18 cellular contexts compared by ENCODE assay signal in the genomic region with DNA sequence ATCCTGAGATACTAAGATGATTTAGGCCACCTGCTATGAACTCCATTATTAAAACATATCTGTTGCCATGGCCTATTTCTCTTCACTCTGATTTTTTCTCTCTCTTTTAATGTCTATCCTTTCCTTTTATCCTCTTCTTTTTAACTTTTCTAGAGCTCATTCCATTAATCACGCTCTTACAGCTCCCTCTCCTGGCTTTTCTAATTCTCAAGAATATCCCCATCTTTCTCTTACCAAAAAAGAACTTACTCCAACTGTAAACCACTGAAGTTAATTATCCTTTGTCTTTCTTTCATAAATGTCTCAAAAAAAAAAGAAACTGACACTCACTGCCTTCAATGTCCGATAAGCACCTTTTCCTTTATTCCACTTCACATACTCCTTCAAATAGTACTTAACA. TPM values are rescaled to one million over a fixed set of nuclear protein-coding genes. Genes with fewer than 3 reads are reported as not detected.
DNase-seq lines count a peak whose midpoint lies in the region; ATAC-seq, FAIRE-seq and TF ChIP-seq lines count a peak whose summit lies in the region.
"Had no signal": no experiment of that assay in that cellular context is flagged by ENCODE, and none has a peak within 500 bp of the region (broad histone marks: within the 10 kb centered on the region; RNA-seq: fewer than 3 reads in every experiment).

No MANE protein-coding gene starts in this region.

- H3K9me3 Mint-ChIP-seq in progenitor cell of endocrine pancreas (ENCODE audit: low read depth): no peaks in the 10 kb centered on the region
- H3K9me3 Mint-ChIP-seq: activated naive CD8-positive, alpha-beta T cell treated with anti-CD3 and anti-CD28 coated beads, Interleukin-2, amount 10 ng/mL, durations not matched to agents 7 days and 5 days; central memory CD8-positive, alpha-beta T cell; naive thymus-derived CD4-positive, alpha-beta T cell; stimulated activated memory B cell treated with anti-CD40 and anti-IgM and Interleukin-4, amounts not matched to agents 10 μg/mL and 1 μg/mL and 100 μg/mL, for 72 hours had no signal

- H3K36me3 Mint-ChIP-seq in progenitor cell of endocrine pancreas (ENCODE audit: insufficient read depth): no peaks in the 10 kb centered on the region

- peaks cover 6% of the 10 kb centered on the region for H3K4me1 Mint-ChIP-seq in progenitor cell of endocrine pancreas (ENCODE audit: low read depth)

- H3K27ac ChIP-seq in heart right ventricle: peak overlapping the region in 1 of 10 donors; percentile 2
- H3K27ac ChIP-seq: upper lobe of right lung had no signal

- H3K36me3 ChIP-seq in heart right ventricle: peaks cover 0 to 5% (median 0%) of the 10 kb centered on the region in 9 donors
- no peaks in the 10 kb centered on the region for H3K36me3 ChIP-seq in kidney epithelial cell (ENCODE audit: control insufficient read depth, insufficient read depth, low read length)
- H3K36me3 ChIP-seq: upper lobe of right lung had no signal

- H3K27ac Mint-ChIP-seq in progenitor cell of endocrine pancreas: no peak overlapping the region
- H3K27ac Mint-ChIP-seq: activated naive CD8-positive, alpha-beta T cell treated with anti-CD3 and anti-CD28 coated beads, Interleukin-2, amount 10 ng/mL, durations not matched to agents 7 days and 5 days; naive thymus-derived CD4-positive, alpha-beta T cell; stimulated activated memory B cell treated with anti-CD40 and anti-IgM and Interleukin-4, amounts not matched to agents 10 μg/mL and 1 μg/mL and 100 μg/mL, for 72 hours had no signal

- intact Hi-C loops in heart right ventricle (cut with DNase I) (loop anchor here in 5 of 10 donors (5.0 to 10.0 kb wide), 2 partner anchors 47 to 50 kb away; no protein-coding TSS in a partner anchor), cardiac septum (cut with DNase I) (no loop called here)

- 66 to 77% methylated on average over 2 of the region's 2 CpGs for WGBS in heart right ventricle, 2 donors

- DNase-seq in heart right ventricle (no peak), cardiac septum (ENCODE audit: low spot score) (no peak), kidney epithelial cell (ENCODE audit: low read depth) (no peak), GM12891 (ENCODE audit: insufficient read length, low spot score) (no peak), GOT3 (lab: John Stamatoyannopoulos, UW) (no peak), T-helper 9 cell (no peak), progenitor cell of endocrine pancreas (ENCODE audit: low spot score, unreplicated experiment) (no peak)
- DNase-seq: activated naive CD8-positive, alpha-beta T cell treated with anti-CD3 and anti-CD28 coated beads, Interleukin-2, amount 10 ng/mL, durations not matched to agents 7 days and 5 days; activated T-cell treated with anti-CD3 and anti-CD28 coated beads, Interleukin-2, amount 50 U/mL, for 48 hours; DMS 273 treated with DMSO at 0.1 percent for 48 hours; hippocampal formation; left colon; naive thymus-derived CD4-positive, alpha-beta T cell; NCI-H2029; upper lobe of right lung had no signal

- H3K27me3 ChIP-seq in heart right ventricle (no peaks in the 10 kb centered on the region), kidney epithelial cell (ENCODE audit: control insufficient read depth, insufficient read depth, low read length) (no peaks in the 10 kb centered on the region)
- H3K27me3 ChIP-seq: upper lobe of right lung had no signal

- H3K9me3 ChIP-seq in heart right ventricle: no peaks in the 10 kb centered on the region
- H3K9me3 ChIP-seq: upper lobe of right lung had no signal

- H3K4me1 ChIP-seq in heart right ventricle: peaks cover 4 to 99% (median 85%) of the 10 kb centered on the region in 9 donors

- TF ChIP-seq CTCF in heart right ventricle (IDR thresholded peaks at IDR 0.05): peak in 5 of 9 donors; percentile 27 to 49 (median 33)
- peak; percentile 3 for TF ChIP-seq CTCF in kidney epithelial cell (IDR thresholded peaks at IDR 0.05; ENCODE audit: insufficient read depth, low read length, poor library complexity, severe bottlenecking)
- no peak for TF ChIP-seq CTCF in progenitor cell of endocrine pancreas (IDR thresholded peaks at IDR 0.05; ENCODE audit: unreplicated experiment)

- no peak overlapping the region for H3K4me3 Mint-ChIP-seq in progenitor cell of endocrine pancreas (ENCODE audit: low read depth)
- H3K4me3 Mint-ChIP-seq: activated naive CD8-positive, alpha-beta T cell treated with anti-CD3 and anti-CD28 coated beads, Interleukin-2, amount 10 ng/mL, durations not matched to agents 7 days and 5 days; central memory CD8-positive, alpha-beta T cell; naive thymus-derived CD4-positive, alpha-beta T cell; stimulated activated memory B cell treated with anti-CD40 and anti-IgM and Interleukin-4, amounts not matched to agents 10 μg/mL and 1 μg/mL and 100 μg/mL, for 72 hours had no signal

- TF ChIP-seq POLR2A in GM12891 (IDR thresholded peaks at IDR 0.05; ENCODE audit: low read depth, low read length): no peak

- no peaks in the 10 kb centered on the region for H3K27me3 Mint-ChIP-seq in progenitor cell of endocrine pancreas
- H3K27me3 Mint-ChIP-seq: activated naive CD8-positive, alpha-beta T cell treated with anti-CD3 and anti-CD28 coated beads, Interleukin-2, amount 10 ng/mL, durations not matched to agents 7 days and 5 days; central memory CD8-positive, alpha-beta T cell; naive thymus-derived CD4-positive, alpha-beta T cell; stimulated activated memory B cell treated with anti-CD40 and anti-IgM and Interleukin-4, amounts not matched to agents 10 μg/mL and 1 μg/mL and 100 μg/mL, for 72 hours had no signal

- FAIRE-seq in TTC549 (lab: Jason Lieb, UNC) (peak; percentile 69), GM12891 (lab: Jason Lieb, UNC) (no peak)

- H3K4me3 ChIP-seq in heart right ventricle: no peak overlapping the region
- H3K4me3 ChIP-seq in kidney epithelial cell (ENCODE audit: low read depth, low read length): no peak overlapping the region
- H3K4me3 ChIP-seq: upper lobe of right lung had no signal

- no peak for ATAC-seq in heart right ventricle
- ATAC-seq: left colon; naive thymus-derived CD4-positive, alpha-beta T cell; stimulated activated memory B cell treated with anti-CD40 and anti-IgM and Interleukin-4, amounts not matched to agents 10 μg/mL and 1 μg/mL and 100 μg/mL, for 72 hours; upper lobe of right lung had no signal

TF ChIP-seq in GM12891, 5 proteins besides CTCF, POLR2A, EP300 and RAD21:
- no peak for TF ChIP-seq PAX5 (IDR thresholded peaks at IDR 0.05; ENCODE audit: insufficient read depth, low read length, severe bottlenecking)
- no peak for TF ChIP-seq POU2F2 (IDR thresholded peaks at IDR 0.05; ENCODE audit: low read depth, low read length)
- no peak for TF ChIP-seq TAF1 (IDR thresholded peaks at IDR 0.05; ENCODE audit: low read depth, low read length)
- no peak for TF ChIP-seq SPI1 (IDR thresholded peaks at IDR 0.05; ENCODE audit: low read depth, low read length)
TF ChIP-seq in GM12891: peak in this region for 0.

RNA-seq across cellular contexts. Expression of gene PPP3R1, which starts 7.9 kb away (rescaled TPM):
- total RNA-seq in heart right ventricle (10 to 100 TPM; 32.5 to 46.1 (median 39.3) TPM), cardiac septum (33.4 TPM), kidney epithelial cell (32.8 and 33.7 TPM in 2 replicates), progenitor cell of endocrine pancreas (44.1 and 48.5 TPM in 2 replicates)
- 10 to 100 TPM in 1 of 2 donors, 1 to 10 TPM in 1; 8.4 to 13.3 TPM for polyA plus RNA-seq in heart right ventricle
- polyA plus RNA-seq in GM12891 (2012; ENCODE audit: low read depth, missing spikeins): 20.7 TPM
